Comparison of ENCODE assay signal across 17 cellular contexts in the genomic region with DNA sequence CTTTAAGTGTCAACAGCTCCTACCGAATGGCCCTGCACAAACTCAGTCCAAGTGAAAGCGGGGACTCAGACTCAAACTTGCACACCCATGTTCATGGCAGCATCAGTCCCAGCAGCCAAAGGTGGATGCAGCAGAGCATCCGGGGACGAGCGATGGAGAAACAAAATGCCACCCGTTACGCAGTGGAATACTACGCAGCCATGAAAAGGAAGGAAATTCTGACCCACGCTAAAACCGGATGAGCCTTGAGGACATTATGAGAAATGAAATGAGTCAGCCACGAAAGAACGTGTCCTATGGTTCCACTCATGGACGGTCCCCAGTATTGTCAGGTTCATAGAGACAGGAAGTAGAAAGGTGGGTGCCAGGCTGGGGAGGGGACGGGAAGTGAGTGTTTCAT. TPM values are rescaled to one million over a fixed set of nuclear protein-coding genes. Genes with fewer than 3 reads are reported as not detected.
DNase-seq lines count a peak whose midpoint lies in the region; ATAC-seq and TF ChIP-seq lines count a peak whose summit lies in the region.
"Had no signal": no experiment of that assay in that cellular context is flagged by ENCODE, and none has a peak within 500 bp of the region (broad histone marks: within the 10 kb centered on the region; RNA-seq: fewer than 3 reads in every experiment).

No MANE protein-coding gene starts in this region.

- DNase-seq in stimulated activated naive CD8-positive, alpha-beta T cell treated with anti-CD3 and anti-CD28 coated beads, Interleukin-15, Interleukin-2, amounts not matched to agents 100 U/mL and 50 U/mL, for 24 hours = no peak
- DNase-seq in activated CD4-positive, alpha-beta T cell treated with anti-CD3 and anti-CD28 coated beads for 1 hour = no peak
- DNase-seq in dorsolateral prefrontal cortex (no peak), cerebellar nuclear complex (lab: John Stamatoyannopoulos, UW) (no peak)
- DNase-seq: Calu3; CD8-positive, alpha-beta T cell; DMS79 treated with DMSO at 0.1 percent for 48 hours; EL; GM23248; HCEC 1CT; HFFc6; IMR-90 had no signal

- no peak for ATAC-seq in stimulated activated naive CD8-positive, alpha-beta T cell treated with anti-CD3 and anti-CD28 coated beads, Interleukin-15, Interleukin-2, amounts not matched to agents 100 U/mL and 50 U/mL, for 24 hours
- ATAC-seq: CD8-positive, alpha-beta T cell had no signal

- H3K36me3 Mint-ChIP-seq in stimulated activated naive CD8-positive, alpha-beta T cell treated with anti-CD3 and anti-CD28 coated beads, Interleukin-15, Interleukin-2, amounts not matched to agents 100 ng/mL and 50 ng/mL, for 24 hours (ENCODE audit: low read depth) = no peaks in the 10 kb centered on the region
- H3K36me3 Mint-ChIP-seq in dendritic cell treated with granulocyte-macrophage colony-stimulating factor and Interleukin-4, amounts not matched to agents 40 ng/mL and 50 ng/mL, for 4 days (ENCODE audit: low read depth) = no peaks in the 10 kb centered on the region
- H3K36me3 Mint-ChIP-seq in nephron (ENCODE audit: low read depth) = no peaks in the 10 kb centered on the region
- H3K36me3 Mint-ChIP-seq: CD8-positive, alpha-beta T cell had no signal

- no peaks in the 10 kb centered on the region for H3K27me3 Mint-ChIP-seq in stimulated activated naive CD8-positive, alpha-beta T cell treated with anti-CD3 and anti-CD28 coated beads, Interleukin-15, Interleukin-2, amounts not matched to agents 100 ng/mL and 50 ng/mL, for 24 hours
- peaks cover 63% of the 10 kb centered on the region for H3K27me3 Mint-ChIP-seq in dendritic cell treated with granulocyte-macrophage colony-stimulating factor and Interleukin-4, amounts not matched to agents 40 ng/mL and 50 ng/mL, for 4 days
- H3K27me3 Mint-ChIP-seq in nephron (ENCODE audit: low read depth) = no peaks in the 10 kb centered on the region
- H3K27me3 Mint-ChIP-seq: B cell had no signal

- intact Hi-C loops in dendritic cell treated with granulocyte-macrophage colony-stimulating factor and Interleukin-4, amounts not matched to agents 40 ng/mL and 50 ng/mL, for 4 days (cut with micrococcal nuclease) = no loop called here
- intact Hi-C loops in dorsolateral prefrontal cortex (cut with DNase I) = no loop called here

- H3K9me3 Mint-ChIP-seq in stimulated activated naive CD8-positive, alpha-beta T cell treated with anti-CD3 and anti-CD28 coated beads, Interleukin-15, Interleukin-2, amounts not matched to agents 100 ng/mL and 50 ng/mL, for 24 hours = no peaks in the 10 kb centered on the region
- H3K9me3 Mint-ChIP-seq in dendritic cell treated with granulocyte-macrophage colony-stimulating factor and Interleukin-4, amounts not matched to agents 40 ng/mL and 50 ng/mL, for 4 days = no peaks in the 10 kb centered on the region
- H3K9me3 Mint-ChIP-seq in nephron = peaks cover 3% of the 10 kb centered on the region
- H3K9me3 Mint-ChIP-seq: CD8-positive, alpha-beta T cell; HFFc6 had no signal

- H3K27me3 ChIP-seq in dorsolateral prefrontal cortex = no peaks in the 10 kb centered on the region

- H3K27ac ChIP-seq in dorsolateral prefrontal cortex = no peak overlapping the region
- H3K27ac ChIP-seq: BLaER1 treated with 17β-estradiol and CSF1 and Interleukin-3, amounts not matched to agents 10 nM and 100 nM; GM23248 had no signal

- peak overlapping the region; percentile 12 for H3K27ac Mint-ChIP-seq in stimulated activated naive CD8-positive, alpha-beta T cell treated with anti-CD3 and anti-CD28 coated beads, Interleukin-15, Interleukin-2, amounts not matched to agents 100 ng/mL and 50 ng/mL, for 24 hours
- peak overlapping the region; percentile 30 for H3K27ac Mint-ChIP-seq in dendritic cell treated with granulocyte-macrophage colony-stimulating factor and Interleukin-4, amounts not matched to agents 40 ng/mL and 50 ng/mL, for 4 days
- H3K27ac Mint-ChIP-seq in nephron = peak overlapping the region; percentile 9 to 21 (median 15)
- H3K27ac Mint-ChIP-seq: B cell; CD8-positive, alpha-beta T cell; HFFc6 had no signal

- no peak for TF ChIP-seq CTCF in nephron (IDR thresholded peaks at IDR 0.05; ENCODE audit: unreplicated experiment in 3 of 3)
- TF ChIP-seq CTCF in dorsolateral prefrontal cortex (IDR thresholded peaks at IDR 0.05 in 54 of 56, conservative IDR thresholded peaks at IDR 0.05 in 2 of 56; ENCODE audit: low read depth in 1 of 56, partially characterized antibody in 56 of 56) = no peak

- H3K4me3 ChIP-seq in dorsolateral prefrontal cortex = no peak overlapping the region
- H3K4me3 ChIP-seq: BLaER1 treated with 17β-estradiol and CSF1 and Interleukin-3, amounts not matched to agents 10 nM and 100 nM; GM23248 had no signal

- H3K4me3 Mint-ChIP-seq in stimulated activated naive CD8-positive, alpha-beta T cell treated with anti-CD3 and anti-CD28 coated beads, Interleukin-15, Interleukin-2, amounts not matched to agents 100 ng/mL and 50 ng/mL, for 24 hours = no peak overlapping the region
- H3K4me3 Mint-ChIP-seq in dendritic cell treated with granulocyte-macrophage colony-stimulating factor and Interleukin-4, amounts not matched to agents 40 ng/mL and 50 ng/mL, for 4 days = no peak overlapping the region
- H3K4me3 Mint-ChIP-seq in nephron = no peak overlapping the region
- H3K4me3 Mint-ChIP-seq: B cell; CD8-positive, alpha-beta T cell; HFFc6 had no signal

- no peaks in the 10 kb centered on the region for H3K4me1 Mint-ChIP-seq in stimulated activated naive CD8-positive, alpha-beta T cell treated with anti-CD3 and anti-CD28 coated beads, Interleukin-15, Interleukin-2, amounts not matched to agents 100 ng/mL and 50 ng/mL, for 24 hours (ENCODE audit: low read depth)
- H3K4me1 Mint-ChIP-seq in dendritic cell treated with granulocyte-macrophage colony-stimulating factor and Interleukin-4, amounts not matched to agents 40 ng/mL and 50 ng/mL, for 4 days (ENCODE audit: low read depth) = peaks cover 37% of the 10 kb centered on the region
- H3K4me1 Mint-ChIP-seq in nephron = peaks cover 51% of the 10 kb centered on the region
- H3K4me1 Mint-ChIP-seq: B cell had no signal

RNA-seq across cellular contexts. Expression of gene NOTCH1, which starts 48.6 kb away (rescaled TPM):
- total RNA-seq in dorsolateral prefrontal cortex = 10 to 100 TPM; 24.0 to 92.1 (median 38.8) TPM
